In the genomic region with DNA sequence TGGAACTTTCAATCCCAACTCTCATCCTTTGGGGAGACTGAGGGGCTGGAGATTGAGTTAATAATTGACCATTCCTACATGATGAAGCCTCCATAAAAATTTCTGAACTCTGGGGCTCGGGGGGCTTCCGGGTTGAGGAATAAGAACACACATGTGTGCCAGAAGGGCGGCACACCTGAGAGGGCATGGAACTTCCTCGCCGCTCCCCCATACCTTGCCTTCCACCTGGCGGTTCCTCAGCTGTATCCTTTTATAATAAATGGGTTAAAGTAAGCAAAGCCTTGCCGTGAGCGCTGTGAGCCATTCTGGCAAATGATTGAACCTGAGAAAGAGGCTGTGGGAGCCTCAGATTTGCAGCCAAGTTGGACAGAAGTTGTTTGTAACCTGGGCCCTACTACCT, we compare ENCODE assay signal across 1 cellular context.
TF ChIP-seq lines count a peak whose summit lies in the region.

No MANE protein-coding gene starts in this region.

TF ChIP-seq in H1, 55 proteins besides CTCF, POLR2A, EP300 and RAD21 (continued from another document):
- TF ChIP-seq BCL11A (IDR thresholded peaks at IDR 0.05; ENCODE audit: low read depth in 2 of 2, low read length in 2 of 2) = no peak
- no peak for TF ChIP-seq SIRT6 (IDR thresholded peaks at IDR 0.05; ENCODE audit: low read length)
- TF ChIP-seq CBX5 (IDR thresholded peaks at IDR 0.05; ENCODE audit: low read depth, low read length) = no peak
- no peak for TF ChIP-seq TBP (IDR thresholded peaks at IDR 0.05; ENCODE audit: low read depth, low read length)
- TF ChIP-seq POLR2AphosphoS5 (IDR thresholded peaks at IDR 0.05; ENCODE audit: low read depth, low read length) = no peak
- no peak for TF ChIP-seq TCF12 (IDR thresholded peaks at IDR 0.05; ENCODE audit: low read depth, low read length)
- TF ChIP-seq TAF1 (IDR thresholded peaks at IDR 0.05; ENCODE audit: low read depth, low read length) = no peak
- no peak for TF ChIP-seq GABPA (IDR thresholded peaks at IDR 0.05; ENCODE audit: borderline replicate concordance, insufficient read depth, low read length)
- no peak for TF ChIP-seq GTF2F1 (IDR thresholded peaks at IDR 0.05; ENCODE audit: borderline replicate concordance, low read depth, low read length)
- TF ChIP-seq RBBP5 (IDR thresholded peaks at IDR 0.05; ENCODE audit: borderline replicate concordance, low read depth, low read length) = no peak
- TF ChIP-seq BRCA1 (IDR thresholded peaks at IDR 0.05; ENCODE audit: low read depth, low read length) = no peak
- no peak for TF ChIP-seq SRF (IDR thresholded peaks at IDR 0.05; ENCODE audit: low read depth, low read length)
- TF ChIP-seq SP2 (IDR thresholded peaks at IDR 0.05; ENCODE audit: low read length) = no peak
- TF ChIP-seq ASH2L (IDR thresholded peaks at IDR 0.05; ENCODE audit: low read length) = no peak
- no peak for TF ChIP-seq CTBP2 (IDR thresholded peaks at IDR 0.05; ENCODE audit: borderline replicate concordance, insufficient read depth, insufficient read length, low read length)
